Comparison of ENCODE assay signal across 8 cellular contexts in genomic region chr13:77696863-77697207, GRCh38. TPM values are rescaled to one million over a fixed set of nuclear protein-coding genes. Genes with fewer than 3 reads are reported as not detected.
A peak's percentile ranks its signal among the peaks of the same experiment; 100 is the strongest.
DNase-seq lines count a peak whose midpoint lies in the region; ATAC-seq and TF ChIP-seq lines count a peak whose summit lies in the region.

No MANE protein-coding gene starts in this region.

- H3K9me3 Mint-ChIP-seq in CD8-positive, alpha-beta T cell, result no peaks in the 10 kb centered on the region
- H3K9me3 Mint-ChIP-seq in progenitor cell of endocrine pancreas (ENCODE audit: low read depth) (no peaks in the 10 kb centered on the region), HFFc6 (no peaks in the 10 kb centered on the region)

- H3K27ac ChIP-seq in CD8-positive, alpha-beta T cell (ENCODE audit: low read depth, low read length), result peak overlapping the region; percentile 54
- peak overlapping the region; percentile 56 to 75 (median 70) for H3K27ac ChIP-seq in esophagus muscularis mucosa (replicated peaks in 1 of 4)

- POLR2A ChIA-PET in CD8-positive, alpha-beta T cell (lab: Charles Lee), result interaction anchor here (1.0 to 1.4 kb wide), 3 partner anchors 46 to 670 kb away, joined by 3 to 6 read pairs (median 5); partner anchors contain the start of gene FBXL3

- CTCF ChIA-PET in CD8-positive, alpha-beta T cell (lab: Charles Lee), result interaction anchor here (1.8 kb wide), 1 partner anchor 104 kb away, joined by 6 read pairs; no protein-coding TSS in a partner anchor

- no peaks in the 10 kb centered on the region for H3K9me3 ChIP-seq in CD8-positive, alpha-beta T cell (ENCODE audit: low read length)
- H3K9me3 ChIP-seq in esophagus muscularis mucosa, result no peaks in the 10 kb centered on the region

- TF ChIP-seq POLR2A in esophagus muscularis mucosa (IDR thresholded peaks at IDR 0.05; ENCODE audit: low read depth), result no peak

- intact Hi-C loops in CD8-positive, alpha-beta T cell (cut with DNase I, micrococcal nuclease), result loop anchor here (1.0 to 10.0 kb wide), 11 partner anchors 55 to 1708 kb away; partner anchors contain the start of genes KCTD12 (in 2 of the 2), CLN5 (in 1 of the 2), FBXL3 (in 1 of the 2) and MYCBP2 (in 1 of the 2)
- intact Hi-C loops in esophagus muscularis mucosa (cut with DNase I), result loop anchor here (10.0 kb wide), 1 partner anchor 372 kb away; the partner anchor contains the start of gene MYCBP2

- WGBS in esophagus muscularis mucosa, result 41% methylated on average over 3 of the region's 3 CpGs

- peak overlapping the region; percentile 81 for H3K27ac Mint-ChIP-seq in CD8-positive, alpha-beta T cell
- peak overlapping the region; percentile 93 for H3K27ac Mint-ChIP-seq in progenitor cell of endocrine pancreas
- H3K27ac Mint-ChIP-seq in HFFc6, result no peak overlapping the region

- no peaks in the 10 kb centered on the region for H3K36me3 ChIP-seq in CD8-positive, alpha-beta T cell (ENCODE audit: insufficient read depth, low read length)
- no peaks in the 10 kb centered on the region for H3K36me3 ChIP-seq in esophagus muscularis mucosa

- DNase-seq in CD8-positive, alpha-beta T cell, result no peak
- peak; percentile 73 for DNase-seq in NCI-H345 treated with DMSO at 0.1 percent for 48 hours (lab: John Stamatoyannopoulos, UW; ENCODE audit: unreplicated experiment)
- no peak for DNase-seq in esophagus muscularis mucosa (ENCODE audit: extremely low spot score)
- DNase-seq in progenitor cell of endocrine pancreas (ENCODE audit: low spot score, unreplicated experiment), result no peak
- DNase-seq in NCI-H510A (lab: John Stamatoyannopoulos, UW), result no peak
- DNase-seq in middle frontal gyrus (ENCODE audit: extremely low spot score, low spot score), result no peak
- DNase-seq in HFFc6, result no peak

- no peak for TF ChIP-seq EP300 in esophagus muscularis mucosa (IDR thresholded peaks at IDR 0.05)

- H3K27me3 ChIP-seq in CD8-positive, alpha-beta T cell (ENCODE audit: insufficient read depth, low read length), result no peaks in the 10 kb centered on the region
- H3K27me3 ChIP-seq in esophagus muscularis mucosa, result peaks cover 0 to 10% (median 0%) of the 10 kb centered on the region in 4 donors

- peaks cover 3% of the 10 kb centered on the region for H3K36me3 Mint-ChIP-seq in CD8-positive, alpha-beta T cell
- no peaks in the 10 kb centered on the region for H3K36me3 Mint-ChIP-seq in progenitor cell of endocrine pancreas (ENCODE audit: insufficient read depth)
- H3K36me3 Mint-ChIP-seq in HFFc6 (ENCODE audit: low read depth), result no peaks in the 10 kb centered on the region; the same call in 1 of the 2 replicates

- H3K4me1 Mint-ChIP-seq in CD8-positive, alpha-beta T cell (ENCODE audit: low read depth), result peaks cover 38% of the 10 kb centered on the region
- H3K4me1 Mint-ChIP-seq in progenitor cell of endocrine pancreas (ENCODE audit: low read depth), result peaks cover 46% of the 10 kb centered on the region
- peaks cover 6% of the 10 kb centered on the region for H3K4me1 Mint-ChIP-seq in HFFc6 (ENCODE audit: low read depth)

- peaks cover 35% of the 10 kb centered on the region for H3K4me1 ChIP-seq in CD8-positive, alpha-beta T cell (ENCODE audit: insufficient read depth, low read length)
- H3K4me1 ChIP-seq in esophagus muscularis mucosa, result peaks cover 15 to 40% (median 33%) of the 10 kb centered on the region in 4 donors

- H3K4me3 ChIP-seq in CD8-positive, alpha-beta T cell (ENCODE audit: low read depth, low read length), result peak overlapping the region; percentile 88
- H3K4me3 ChIP-seq in esophagus muscularis mucosa, result peak overlapping the region; percentile 70 to 85 (median 82)

- no peaks in the 10 kb centered on the region for H3K27me3 Mint-ChIP-seq in CD8-positive, alpha-beta T cell (ENCODE audit: low read depth)
- H3K27me3 Mint-ChIP-seq in progenitor cell of endocrine pancreas (peaks cover 13% of the 10 kb centered on the region), HFFc6 (ENCODE audit: insufficient read depth) (peaks cover 7% of the 10 kb centered on the region)

- no peak for TF ChIP-seq CTCF in CD8-positive, alpha-beta T cell (IDR thresholded peaks at IDR 0.05)
- TF ChIP-seq CTCF in esophagus muscularis mucosa (IDR thresholded peaks at IDR 0.05) (no peak), progenitor cell of endocrine pancreas (IDR thresholded peaks at IDR 0.05; ENCODE audit: unreplicated experiment) (no peak), HFFc6 (IDR thresholded peaks at IDR 0.05) (no peak)

- peak; percentile 6 for ATAC-seq in CD8-positive, alpha-beta T cell
- ATAC-seq in GM21360 (IDR thresholded peaks at IDR 0.05; ENCODE audit: unreplicated experiment), result peak; percentile 4

- peak overlapping the region; percentile 79 for H3K4me3 Mint-ChIP-seq in CD8-positive, alpha-beta T cell
- H3K4me3 Mint-ChIP-seq in progenitor cell of endocrine pancreas (ENCODE audit: low read depth), result peak overlapping the region; percentile 86
- H3K4me3 Mint-ChIP-seq in HFFc6, result no peak overlapping the region

RNA-seq across cellular contexts. Expression of gene SLAIN1, which starts 0.7 kb away (rescaled TPM):
- total RNA-seq in CD8-positive, alpha-beta T cell, result 10 to 100 TPM; 35.4 to 36.4 TPM
- total RNA-seq in esophagus muscularis mucosa (10 to 100 TPM in 2 of 4 donors, 1 to 10 TPM in 2; 7.1 to 12.3 (median 9.7) TPM), progenitor cell of endocrine pancreas (46.3 and 51.4 TPM in 2 replicates)
- under 1 TPM in 3 of 6 experiments, not detected in 3; 0.09 to 0.56 (median 0.24) TPM for total RNA-seq in HFFc6 (2021; fragmentation: NEBNext Ultra II Directional; extraction: Animal tissue kit (Norgen Biotek cat#: 25700))

Comparison
In these comparisons a context has a peak if more than half of its experiments do, and no peak if none do; other contexts are left out.
1. RNA of gene SLAIN1, which starts 0.7 kb away (total RNA-seq): 46.3 to 51.4 TPM in progenitor cell of endocrine pancreas, 35.4 to 36.4 TPM in CD8-positive, alpha-beta T cell and 7.1 to 12.3 TPM in esophagus muscularis mucosa; 0.09 to 0.56 TPM in HFFc6; every median in the first group is over 4 times any median in the second.